Comparison of ENCODE assay signal across 8 cellular contexts in the genomic region with DNA sequence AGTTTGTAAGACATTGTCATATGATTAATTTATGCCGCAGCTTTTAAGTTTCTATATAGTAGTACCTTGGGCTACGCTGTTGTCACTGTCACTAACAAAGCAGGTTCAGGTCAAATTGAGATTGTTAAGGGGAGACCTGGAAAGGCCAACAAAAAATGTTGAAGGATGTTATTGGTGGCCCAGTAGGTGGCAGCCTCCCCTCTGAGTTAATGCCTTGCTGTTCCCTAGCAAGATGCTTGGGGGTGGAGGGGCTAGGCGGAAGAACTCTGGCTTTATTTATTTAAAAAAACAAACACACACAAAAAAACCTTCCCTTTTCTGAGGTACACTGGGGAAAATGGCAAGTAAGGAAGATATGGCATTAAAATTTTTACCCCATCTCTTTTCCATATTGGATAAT.
DNase-seq lines count a peak whose midpoint lies in the region; ATAC-seq and TF ChIP-seq lines count a peak whose summit lies in the region.

No MANE protein-coding gene starts in this region.

- intact Hi-C loops in transverse colon (cut with DNase I; ENCODE audit: low total_unique reads) (no loop called here), lower leg skin (cut with DNase I; ENCODE audit: low total_unique reads) (no loop called here)

- no peaks in the 10 kb centered on the region for H3K27me3 ChIP-seq in transverse colon

- TF ChIP-seq EP300 in transverse colon (IDR thresholded peaks at IDR 0.05; ENCODE audit: low read depth), result no peak

- H3K4me1 ChIP-seq in transverse colon, result no peaks in the 10 kb centered on the region

- H3K4me3 ChIP-seq in transverse colon (no peak overlapping the region), lower leg skin (ENCODE audit: low read depth, poor library complexity, severe bottlenecking) (no peak overlapping the region)

- no peaks in the 10 kb centered on the region for H3K9me3 ChIP-seq in transverse colon

- in situ Hi-C loops in transverse colon (cut with MboI; ENCODE audit: low pct_ligation_motif_present in 1 of 4, low pct_unique_long_range_greater_than_20kb in 1 of 4, low sequenced_read_pairs in 3 of 4), result no loop called here

- WGBS in transverse colon (ENCODE audit: low coverage in 1 of 2), 2 donors, result 58 to 67% methylated on average over 2 to 3 of the region's 3 CpGs
- 34 to 47% methylated on average over 3 of the region's 3 CpGs for WGBS in lower leg skin, 2 donors

- DNase-seq in Daoy (ENCODE audit: low read depth), result peak; percentile 39
- DNase-seq in NCI-H748 (lab: John Stamatoyannopoulos, UW; ENCODE audit: unreplicated experiment), result peak; percentile 76
- peak; percentile 32 for DNase-seq in epidermal melanocyte (ENCODE audit: insufficient read length, low spot score)
- DNase-seq in transverse colon, result peak; percentile 11
- DNase-seq in lower leg skin (ENCODE audit: low spot score in 2 of 2), result no peak
- DNase-seq in stimulated activated naive CD4-positive, alpha-beta T cell treated with Interleukin-2 at 50 U/mL for 16 hours (lab: John Stamatoyannopoulos, UW), result no peak

- TF ChIP-seq POLR2A in transverse colon (IDR thresholded peaks at IDR 0.05), result no peak
- TF ChIP-seq POLR2A in lower leg skin (IDR thresholded peaks at IDR 0.05), result no peak

- no peak overlapping the region for H3K27ac ChIP-seq in transverse colon

- H3K36me3 ChIP-seq in transverse colon, result no peaks in the 10 kb centered on the region

- peak; percentile 48 for ATAC-seq in HG02798 (IDR thresholded peaks at IDR 0.05; ENCODE audit: poor library complexity, unreplicated experiment)
- ATAC-seq in GM19455 (IDR thresholded peaks at IDR 0.05; ENCODE audit: unreplicated experiment), result no peak

- TF ChIP-seq CTCF in transverse colon (IDR thresholded peaks at IDR 0.05) (peak in 1 of 5 experiments; percentile 18), lower leg skin (IDR thresholded peaks at IDR 0.05) (no peak)

Comparison
In these comparisons a context has a peak if more than half of its experiments do, and no peak if none do; other contexts are left out.
1. DNase-seq: peak in Daoy (single experiment), NCI-H748 (single experiment), epidermal melanocyte (single experiment) and transverse colon (single experiment); none in lower leg skin (0 of 2) and stimulated activated naive CD4-positive, alpha-beta T cell treated with Interleukin-2 at 50 U/mL for 16 hours (single experiment).